ENCODE assay signal across 17 cellular contexts in the genomic region with DNA sequence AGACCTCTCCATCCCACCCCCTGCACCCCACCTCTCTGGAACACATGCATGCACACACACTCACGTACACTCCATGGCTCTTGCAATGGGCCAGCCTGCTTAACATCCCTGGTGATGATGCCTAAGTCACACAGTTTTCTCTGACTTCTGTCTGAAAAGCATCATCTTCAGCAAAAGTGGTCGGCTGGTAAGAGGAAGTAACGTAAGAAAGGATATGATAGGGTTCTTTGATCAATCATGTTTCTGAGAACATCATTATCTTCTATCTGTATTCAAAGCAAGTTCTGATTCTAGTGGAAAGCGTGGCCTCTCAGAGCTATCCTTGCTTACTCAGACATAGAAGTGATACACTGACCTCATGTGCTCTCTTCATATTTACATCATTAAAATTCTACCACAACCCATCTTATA. TPM values are rescaled to one million over a fixed set of nuclear protein-coding genes. Genes with fewer than 3 reads are reported as not detected.
DNase-seq lines count a peak whose midpoint lies in the region; ATAC-seq and FAIRE-seq lines count a peak whose summit lies in the region.
"Had no signal": no experiment of that assay in that cellular context is flagged by ENCODE, and none has a peak within 500 bp of the region (broad histone marks: within the 10 kb centered on the region; RNA-seq: fewer than 3 reads in every experiment).

No MANE protein-coding gene starts in this region.

- ATAC-seq in CD4-positive, CD25-positive, alpha-beta regulatory T cell (ENCODE audit: low read depth in 2 of 2) = peak; percentile 90 to 91
- ATAC-seq in activated T-cell treated with anti-CD3 and anti-CD28 coated beads, Interleukin-2, amount 50 U/mL, for 4 hours = peak; percentile 70 to 71
- ATAC-seq in effector memory CD8-positive, alpha-beta T cell (replicated peaks) = peak; percentile 64
- no peak for ATAC-seq in GM19397 (IDR thresholded peaks at IDR 0.05; ENCODE audit: unreplicated experiment)

- no peak for FAIRE-seq in RCC 7860 (lab: Jason Lieb, UNC)

- H3K4me1 ChIP-seq in CD4-positive, CD25-positive, alpha-beta regulatory T cell (ENCODE audit: control insufficient read depth, insufficient read depth, low read length, poor library complexity, severe bottlenecking) = peaks cover 60% of the 10 kb centered on the region

- peaks cover 25 to 89% (median 55%) of the 10 kb centered on the region in 4 donors for H3K4me1 Mint-ChIP-seq in CD4-positive, CD25-positive, alpha-beta regulatory T cell
- H3K4me1 Mint-ChIP-seq in activated T-cell treated with anti-CD3 and anti-CD28 coated beads, Interleukin-2, amount 50 U/mL, for 4 hours (ENCODE audit: low read depth) = peaks cover 77% of the 10 kb centered on the region
- H3K4me1 Mint-ChIP-seq in effector memory CD8-positive, alpha-beta T cell (ENCODE audit: low read depth in 2 of 2) = peaks cover 18 to 20% of the 10 kb centered on the region in 2 donors

- H3K27me3 Mint-ChIP-seq in CD4-positive, CD25-positive, alpha-beta regulatory T cell = no peaks in the 10 kb centered on the region
- H3K27me3 Mint-ChIP-seq in activated T-cell treated with anti-CD3 and anti-CD28 coated beads, Interleukin-2, amount 50 U/mL, for 4 hours (ENCODE audit: low read depth) = no peaks in the 10 kb centered on the region
- H3K27me3 Mint-ChIP-seq in effector memory CD8-positive, alpha-beta T cell = no peaks in the 10 kb centered on the region

- peak; percentile 18 to 93 (median 76) for DNase-seq in CD4-positive, CD25-positive, alpha-beta regulatory T cell
- DNase-seq in T-helper 1 cell = peak in 4 of 5 donors; percentile 16 to 90 (median 28)
- DNase-seq in activated T-cell treated with anti-CD3 and anti-CD28 coated beads, Interleukin-2, amount 50 U/mL, for 4 hours = peak; percentile 21
- no peak for DNase-seq in effector memory CD8-positive, alpha-beta T cell
- no peak for DNase-seq in caudate nucleus (lab: John Stamatoyannopoulos, UW)
- no peak for DNase-seq in RCC 7860 (ENCODE audit: low spot score)
- no peak for DNase-seq in NOMO-1 treated with DMSO at 0.1 percent for 48 hours (lab: John Stamatoyannopoulos, UW; ENCODE audit: unreplicated experiment)
- DNase-seq: DMS153, head of caudate nucleus, islet precursor cell, midbrain, NCI-H1436, NCI-H446 treated with DMSO at 0.1 percent for 48 hours had no signal

- H3K4me3 Mint-ChIP-seq in CD4-positive, CD25-positive, alpha-beta regulatory T cell = peak overlapping the region; percentile 47 to 79 (median 72)
- peak overlapping the region; percentile 79 for H3K4me3 Mint-ChIP-seq in activated T-cell treated with anti-CD3 and anti-CD28 coated beads, Interleukin-2, amount 50 U/mL, for 4 hours
- H3K4me3 Mint-ChIP-seq in effector memory CD8-positive, alpha-beta T cell = peak overlapping the region in 1 of 2 donors; percentile 55

- H3K36me3 Mint-ChIP-seq in CD4-positive, CD25-positive, alpha-beta regulatory T cell = no peaks in the 10 kb centered on the region
- peaks cover 3% of the 10 kb centered on the region for H3K36me3 Mint-ChIP-seq in activated T-cell treated with anti-CD3 and anti-CD28 coated beads, Interleukin-2, amount 50 U/mL, for 4 hours (ENCODE audit: insufficient read depth)
- peaks cover 4% of the 10 kb centered on the region for H3K36me3 Mint-ChIP-seq in effector memory CD8-positive, alpha-beta T cell (ENCODE audit: insufficient read depth)

- no peaks in the 10 kb centered on the region for H3K27me3 ChIP-seq in CD4-positive, CD25-positive, alpha-beta regulatory T cell (ENCODE audit: control insufficient read depth, insufficient read depth, low read length)
- H3K27me3 ChIP-seq: SJSA1 had no signal

- H3K27ac Mint-ChIP-seq in CD4-positive, CD25-positive, alpha-beta regulatory T cell = peak overlapping the region; percentile 95 to 100 (median 97)
- H3K27ac Mint-ChIP-seq in effector memory CD8-positive, alpha-beta T cell = peak overlapping the region in 1 of 2 donors; percentile 80

- H3K9me3 Mint-ChIP-seq in CD4-positive, CD25-positive, alpha-beta regulatory T cell = peaks cover 0 to 1% (median 0%) of the 10 kb centered on the region in 7 donors
- peaks cover under 1% of the 10 kb centered on the region for H3K9me3 Mint-ChIP-seq in activated T-cell treated with anti-CD3 and anti-CD28 coated beads, Interleukin-2, amount 50 U/mL, for 4 hours
- no peaks in the 10 kb centered on the region for H3K9me3 Mint-ChIP-seq in effector memory CD8-positive, alpha-beta T cell

- peak overlapping the region; percentile 80 for H3K27ac ChIP-seq in CD4-positive, CD25-positive, alpha-beta regulatory T cell (ENCODE audit: insufficient read depth, low read length, poor library complexity, severe bottlenecking)
- H3K27ac ChIP-seq in caudate nucleus (ENCODE audit: low read depth, low read length) = no peak overlapping the region
- H3K27ac ChIP-seq: SJSA1, thoracic aorta had no signal

- no peaks in the 10 kb centered on the region for H3K36me3 ChIP-seq in CD4-positive, CD25-positive, alpha-beta regulatory T cell (ENCODE audit: control insufficient read depth, insufficient read depth, low read length)
- H3K36me3 ChIP-seq: SJSA1, thoracic aorta had no signal

- H3K4me3 ChIP-seq in CD4-positive, CD25-positive, alpha-beta regulatory T cell (ENCODE audit: low read depth, low read length) = peak overlapping the region; percentile 67
- H3K4me3 ChIP-seq: SJSA1, smooth muscle cell, thoracic aorta had no signal

- no peaks in the 10 kb centered on the region for H3K9me3 ChIP-seq in CD4-positive, CD25-positive, alpha-beta regulatory T cell (ENCODE audit: control insufficient read depth in 2 of 2, low read length in 2 of 2)
- H3K9me3 ChIP-seq: SJSA1, thoracic aorta had no signal

RNA-seq across cellular contexts. Expression of a gene that starts 11.4 kb away (rescaled TPM):
- 207 TPM for total RNA-seq in CD4-positive, CD25-positive, alpha-beta regulatory T cell
- polyA plus RNA-seq in CD4-positive, CD25-positive, alpha-beta regulatory T cell = 100 to 1,000 TPM; 221 to 282 (median 255) TPM
- 100 to 1,000 TPM; 254 to 279 (median 265) TPM for total RNA-seq in activated T-cell treated with anti-CD3 and anti-CD28 coated beads, Interleukin-2, amount 50 U/mL, for 4 hours

RNA-seq across cellular contexts. Expression of a gene that starts 45.5 kb away (rescaled TPM):
- total RNA-seq in CD4-positive, CD25-positive, alpha-beta regulatory T cell = 200 TPM
- polyA plus RNA-seq in CD4-positive, CD25-positive, alpha-beta regulatory T cell = 10 to 100 TPM; 28.2 to 41.9 (median 37.0) TPM
- 10 to 100 TPM; 49.7 to 62.9 (median 57.7) TPM for total RNA-seq in activated T-cell treated with anti-CD3 and anti-CD28 coated beads, Interleukin-2, amount 50 U/mL, for 4 hours

Comparison
In these comparisons a context has a peak if more than half of its experiments do, and no peak if none do; other contexts are left out.
1. DNase-seq: peak in CD4-positive, CD25-positive, alpha-beta regulatory T cell (3 of 3), T-helper 1 cell (4 of 5) and activated T-cell treated with anti-CD3 and anti-CD28 coated beads, Interleukin-2, amount 50 U/mL, for 4 hours (single experiment); none in effector memory CD8-positive, alpha-beta T cell (0 of 3), caudate nucleus (0 of 61), RCC 7860 (single experiment) and NOMO-1 treated with DMSO at 0.1 percent for 48 hours (single experiment).